In genomic region chr5:135093483-135093882, GRCh38 we compare ENCODE assay signal across 9 cellular contexts. TPM values are rescaled to one million over a fixed set of nuclear protein-coding genes. Genes with fewer than 3 reads are reported as not detected.
DNase-seq lines count a peak whose midpoint lies in the region; ATAC-seq, FAIRE-seq and TF ChIP-seq lines count a peak whose summit lies in the region.
"Not testable (repeated sequence)": the region's sequence is repeated elsewhere in the genome, so short reads cannot be mapped to it uniquely, and the experiment has no call there.
"Had no signal": no experiment of that assay in that cellular context is flagged by ENCODE, and none has a peak within 500 bp of the region (broad histone marks: within the 10 kb centered on the region; RNA-seq: fewer than 3 reads in every experiment).

No MANE protein-coding gene starts in this region.

- peaks cover 14 to 20% (median 18%) of the 10 kb centered on the region in 3 donors for H3K27me3 Mint-ChIP-seq in CD14-positive monocyte (ENCODE audit: low read depth in 3 of 3)

- H3K9ac ChIP-seq in K562 (ENCODE audit: insufficient read depth in 1 of 2, low read depth in 2 of 2, low read length in 2 of 2): not testable (repeated sequence)

- not testable (repeated sequence) for H3K4me3 ChIP-seq in HEK293 (ENCODE audit: low read depth, low read length); K562

- H3K36me3 ChIP-seq in HEK293 (ENCODE audit: control insufficient read depth in 2 of 2, insufficient read depth in 1 of 2, low read length in 2 of 2); K562 (ENCODE audit: control insufficient read depth, insufficient read depth, low read length): not testable (repeated sequence)

- TF ChIP-seq POLR2A in K562 (conservative IDR thresholded peaks at IDR 0.05): not testable (repeated sequence)

- not testable (repeated sequence) for H3K4me1 ChIP-seq in HEK293 (ENCODE audit: control insufficient read depth, insufficient read depth, low read length); K562 (replicated peaks in 1 of 2; ENCODE audit: control insufficient read depth in 2 of 2, insufficient read depth in 2 of 2, low read length in 2 of 2)

- not testable (repeated sequence) for H3K9me3 ChIP-seq in HEK293 (ENCODE audit: control insufficient read depth, insufficient read depth, low read depth, low read length); K562 (replicated peaks; ENCODE audit: control insufficient read depth, insufficient read depth, low read depth, low read length)

- H3K9me3 Mint-ChIP-seq in CD14-positive monocyte: not testable (repeated sequence)

- ATAC-seq in K562: not testable (repeated sequence)

- H4K20me1 ChIP-seq in K562 (replicated peaks; ENCODE audit: control insufficient read depth, insufficient read depth, low read length): not testable (repeated sequence)

- WGBS in K562 (ENCODE audit: insufficient coverage, low coverage, missing lambda C conversion rate): 17% methylated on average over 1 of the region's 1 CpG

- H3K4me2 ChIP-seq in K562 (ENCODE audit: insufficient read depth, low read length): not testable (repeated sequence)

- CTCF ChIA-PET in HEK293 (lab: Yijun Ruan, JAX); K562 (lab: Yijun Ruan, JAX; ENCODE audit: low intra/inter-chr PET ratio): not testable (repeated sequence)

- TF ChIP-seq EP300 in K562 (IDR thresholded peaks at IDR 0.05; ENCODE audit: low read length): not testable (repeated sequence)

- H3K36me3 Mint-ChIP-seq in CD14-positive monocyte: not testable (repeated sequence)

- H3K4me1 Mint-ChIP-seq in CD14-positive monocyte: not testable (repeated sequence)

- intact Hi-C loops in CD14-positive monocyte (cut with micrococcal nuclease); K562 (cut with micrococcal nuclease): not testable (repeated sequence)

- TF ChIP-seq CTCF in CD14-positive monocyte (IDR thresholded peaks at IDR 0.05); HEK293 (tag by site-specific recombination; IDR thresholded peaks at IDR 0.05); K562 (IDR thresholded peaks at IDR 0.05 in 2 of 3, conservative IDR thresholded peaks at IDR 0.05 in 1 of 3; ENCODE audit: insufficient read depth in 2 of 3, low read depth in 1 of 3, low read length in 3 of 3): not testable (repeated sequence)

- not testable (repeated sequence) for H3K27ac Mint-ChIP-seq in CD14-positive monocyte

- H3K27me3 ChIP-seq in K562 (ENCODE audit: control insufficient read depth in 2 of 2, insufficient read depth in 2 of 2, low read length in 2 of 2): not testable (repeated sequence)

- not testable (repeated sequence) for H3K4me3 Mint-ChIP-seq in CD14-positive monocyte

- POLR2A ChIA-PET in HEK293 (lab: Yijun Ruan, JAX): not testable (repeated sequence)
- POLR2A ChIA-PET in K562 (lab: Yijun Ruan, JAX): interaction anchor here (1.4 kb wide), 1 partner anchor 13 kb away, joined by 6 read pairs; no protein-coding TSS in a partner anchor

- not testable (repeated sequence) for H3K79me2 ChIP-seq in K562 (ENCODE audit: control insufficient read depth, insufficient read depth, low read length)

- BruUV-seq in K562 (replicated peaks; lab: Mats Ljungman, UMichigan): not testable (repeated sequence)

- not testable (repeated sequence) for H3K27ac ChIP-seq in HEK293 (ENCODE audit: extremely low read depth, low read depth, low read length); K562 (ENCODE audit: extremely low read depth, low read depth, low read length)

- H3K9me1 ChIP-seq in K562 (ENCODE audit: control insufficient read depth, insufficient read depth, low read length): not testable (repeated sequence)

- in situ Hi-C loops in K562 (cut with MboI): not testable (repeated sequence)

- not testable (repeated sequence) for FAIRE-seq in K562 (lab: Jason Lieb, UNC)

- H2AFZ ChIP-seq in K562 (ENCODE audit: low read depth, low read length): not testable (repeated sequence)

- not testable (repeated sequence) for TF ChIP-seq RAD21 in K562 (CRISPR knock-in tag; conservative IDR thresholded peaks at IDR 0.05 in 1 of 2, IDR thresholded peaks at IDR 0.05 in 1 of 2)

- peak; percentile 3 for DNase-seq in CD14-positive monocyte (ENCODE audit: low spot score)
- not testable (repeated sequence) for DNase-seq in K562 (ENCODE audit: extremely low read depth in 1 of 4, low spot score in 3 of 4)

TF ChIP-seq in HEK293, 187 proteins besides CTCF, POLR2A, EP300 and RAD21:
- TF ChIP-seq SCRT1 (tag by site-specific recombination; IDR thresholded peaks at IDR 0.05; ENCODE audit: borderline replicate concordance): peak; percentile 76
- TF ChIP-seq ZNF146 (tag by site-specific recombination; IDR thresholded peaks at IDR 0.05): peak; percentile 64; the same call in 1 of the 2 replicates
- TF ChIP-seq SCRT2 (tag by site-specific recombination; IDR thresholded peaks at IDR 0.05): peak; percentile 90
- peak; percentile 61 for TF ChIP-seq ZSCAN4 (tag by site-specific recombination; IDR thresholded peaks at IDR 0.05)

TF ChIP-seq in K562, 482 proteins besides CTCF, POLR2A, EP300 and RAD21:
- TF ChIP-seq ZNF146 (CRISPR knock-in tag; IDR thresholded peaks at IDR 0.05; ENCODE audit: unreplicated experiment): peak; percentile 12
TF ChIP-seq in K562: peak in this region for 1; not testable (repeated sequence) for 481.

RNA-seq across cellular contexts. Expression of gene PITX1, which starts 59.5 kb away (rescaled TPM):
- polyA plus RNA-seq in CD14-positive monocyte: not detected
- 10.2 and 35.6 TPM in 2 replicates for total RNA-seq in K562 (2011; cell fraction: chromatin; rRNA removed; ENCODE audit: low replicate concordance)
- total RNA-seq in K562 (2011; cell fraction: nucleolus; rRNA removed): 39.9 and 42.6 TPM in 2 replicates
- total RNA-seq in K562 (2011; cell fraction: nucleoplasm; rRNA removed): 19.5 and 26.3 TPM in 2 replicates
- total RNA-seq in K562 (2014; rRNA removed): 59.8 and 73.9 TPM in 2 replicates
- total RNA-seq in K562 (2014; rRNA removed; fragmentation: Illumina TruSeq; extraction: Trizol): 2.3 and 3.1 TPM in 2 replicates
- 24.9 and 25.3 TPM in 2 replicates for total RNA-seq in K562 (2015; rRNA removed; fragmentation: Illumina TruSeq; extraction: Trizol)
- total RNA-seq in K562 (2021): 88.2 and 90.4 TPM in 2 replicates
- polyA plus RNA-seq in K562 (2011; rRNA removed): 30.8 and 50.1 TPM in 2 replicates
- 91.0 and 189 TPM in 2 replicates for polyA plus RNA-seq in K562 (2011; cell fraction: cytosol; rRNA removed)
- 68.1 and 94.4 TPM in 2 replicates for polyA plus RNA-seq in K562 (2011; cell fraction: nucleus; rRNA removed)
- polyA plus RNA-seq in K562 (2012): 34.0 and 38.0 TPM in 2 replicates
- polyA plus RNA-seq in K562 (2014; fragmentation: Illumina TruSeq; extraction: Trizol): 7.4 and 35.6 TPM in 2 replicates
- polyA plus RNA-seq in K562 (2014; fragmentation: Nextera tagmentation; extraction: Ambion mirVana): under 1 TPM; 0.13 to 0.17 TPM
- 58.7 and 64.6 TPM in 2 replicates for polyA plus RNA-seq in K562 (2014; rRNA removed)
- polyA minus RNA-seq in K562 (2011; rRNA and poly(A)+ RNA removed): 12.0 and 21.7 TPM in 2 replicates
- 56.3 and 80.4 TPM in 2 replicates for polyA minus RNA-seq in K562 (2011; cell fraction: cytosol; rRNA and poly(A)+ RNA removed)
- polyA minus RNA-seq in K562 (2011; cell fraction: nucleus; rRNA and poly(A)+ RNA removed): 21.8 and 31.4 TPM in 2 replicates
- total RNA-seq: B cell; CD4-positive, alpha-beta memory T cell; CD4-positive, alpha-beta T cell; CD4-positive, CD25-positive, alpha-beta regulatory T cell; CD8-positive, alpha-beta memory T cell; CD8-positive, alpha-beta T cell had no signal
- polyA plus RNA-seq: CD4-positive, alpha-beta memory T cell; CD4-positive, CD25-positive, alpha-beta regulatory T cell; CD8-positive, alpha-beta memory T cell had no signal
